In the genomic region with DNA sequence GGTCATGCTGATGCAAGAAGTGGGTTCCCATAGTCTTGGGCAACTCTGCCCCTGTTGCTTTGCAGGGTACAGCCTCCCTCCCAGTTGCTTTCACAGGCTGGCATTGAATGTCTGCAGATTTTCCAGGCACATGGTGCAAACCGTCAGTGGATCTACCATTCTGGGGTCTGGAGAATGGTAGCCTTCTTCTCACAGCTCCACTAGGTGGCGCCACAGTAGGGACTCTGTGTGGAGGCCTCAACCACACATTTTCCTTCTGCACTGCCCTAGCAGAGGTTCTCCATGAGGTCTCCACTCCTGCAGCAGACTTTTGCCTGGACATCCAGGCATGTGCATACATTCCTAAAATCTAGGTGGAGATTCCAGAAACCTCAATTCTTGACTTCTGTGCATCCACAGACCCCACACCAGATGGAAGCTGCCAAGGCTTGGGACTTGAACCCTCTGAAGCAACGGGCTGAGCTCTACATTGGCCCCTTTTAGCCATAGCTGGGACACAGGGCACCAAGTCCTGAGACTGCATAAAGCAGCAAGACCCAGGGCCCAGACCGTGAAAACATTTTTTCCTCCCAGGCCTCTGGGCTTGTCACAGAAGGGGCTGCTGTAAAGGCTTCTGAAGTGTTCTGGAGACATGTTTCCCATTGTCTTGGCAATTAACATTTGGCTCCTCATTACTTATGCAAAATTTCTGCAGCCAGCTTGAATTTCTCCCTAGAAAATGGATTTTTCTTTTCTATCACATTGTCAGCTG, we compare ENCODE assay signal across 10 cellular contexts.
DNase-seq lines count a peak whose midpoint lies in the region; ATAC-seq, FAIRE-seq and TF ChIP-seq lines count a peak whose summit lies in the region.
"Had no signal": no experiment of that assay in that cellular context is flagged by ENCODE, and none has a peak within 500 bp of the region (broad histone marks: within the 10 kb centered on the region; RNA-seq: fewer than 3 reads in every experiment).

No MANE protein-coding gene starts in this region.

- H3K27ac ChIP-seq in SJCRH30 (no peak overlapping the region), foreskin keratinocyte (no peak overlapping the region)

- no peak overlapping the region for H3K27ac Mint-ChIP-seq in T-cell

- H3K27me3 ChIP-seq in SJCRH30 (no peaks in the 10 kb centered on the region), foreskin keratinocyte (no peaks in the 10 kb centered on the region)

- no peaks in the 10 kb centered on the region for H3K4me1 Mint-ChIP-seq in T-cell
- H3K4me1 Mint-ChIP-seq: central memory CD8-positive, alpha-beta T cell had no signal

- peak; percentile 17 for TF ChIP-seq CTCF in D721Med (IDR thresholded peaks at IDR 0.05; ENCODE audit: insufficient read depth, missing control alignments)
- peak; percentile 32; the same call in 1 of the 2 replicates for TF ChIP-seq CTCF in GM12874 (IDR thresholded peaks at IDR 0.05; ENCODE audit: insufficient read depth, low read depth, low read length)
- TF ChIP-seq CTCF in foreskin keratinocyte (conservative IDR thresholded peaks at IDR 0.05), result peak; percentile 36

- H3K27me3 Mint-ChIP-seq in T-cell, result no peaks in the 10 kb centered on the region
- H3K27me3 Mint-ChIP-seq: central memory CD8-positive, alpha-beta T cell had no signal

- CTCF ChIA-PET in T-cell (lab: Charles Lee), result no interaction called here

- H3K4me1 ChIP-seq in SJCRH30, result no peaks in the 10 kb centered on the region
- no peaks in the 10 kb centered on the region for H3K4me1 ChIP-seq in foreskin keratinocyte

- no peak for DNase-seq in D721Med (ENCODE audit: insufficient read length, low spot score)
- peak; percentile 21 to 45 for DNase-seq in SJCRH30
- no peak for DNase-seq in foreskin keratinocyte
- DNase-seq in SIG-M5 (lab: John Stamatoyannopoulos, UW), result no peak
- DNase-seq in NCI-H446 (lab: John Stamatoyannopoulos, UW), result no peak
- DNase-seq in T-cell, result no peak
- DNase-seq: DMS79 treated with DMSO at 0.1 percent for 48 hours had no signal

- FAIRE-seq in D721Med (lab: Jason Lieb, UNC), result no peak

- no peaks in the 10 kb centered on the region for H3K36me3 Mint-ChIP-seq in T-cell

- POLR2A ChIA-PET in T-cell (lab: Charles Lee), result no interaction called here

- peaks cover 12 to 19% (median 17%) of the 10 kb centered on the region in 3 donors for H3K9me3 Mint-ChIP-seq in T-cell

- H3K4me3 ChIP-seq in SJCRH30, result no peak overlapping the region
- H3K4me3 ChIP-seq: lung had no signal

- no peaks in the 10 kb centered on the region for H3K36me3 ChIP-seq in SJCRH30

- H3K4me3 Mint-ChIP-seq in T-cell, result no peak overlapping the region
- H3K4me3 Mint-ChIP-seq: central memory CD8-positive, alpha-beta T cell had no signal

- ATAC-seq in foreskin keratinocyte (no peak), T-cell (replicated peaks in 1 of 4) (no peak)

- no peaks in the 10 kb centered on the region for H3K9me3 ChIP-seq in SJCRH30 (replicated peaks)

Comparison
In these comparisons a context has a peak if more than half of its experiments do, and no peak if none do; other contexts are left out.
1. DNase-seq: peak in SJCRH30 (2 of 2); none in D721Med (single experiment), foreskin keratinocyte (0 of 2), SIG-M5 (single experiment), NCI-H446 (0 of 2) and T-cell (0 of 34).
2. Peak in every context shown above with its lines, with median percentiles within 50 percentile points of each other: CTCF ChIP-seq.